In genomic region chr9:125752070-125752628, GRCh38 we compare ENCODE assay signal across 14 cellular contexts. TPM values are rescaled to one million over a fixed set of nuclear protein-coding genes. Genes with fewer than 3 reads are reported as not detected.
DNase-seq lines count a peak whose midpoint lies in the region; ATAC-seq and TF ChIP-seq lines count a peak whose summit lies in the region.
"Had no signal": no experiment of that assay in that cellular context is flagged by ENCODE, and none has a peak within 500 bp of the region (broad histone marks: within the 10 kb centered on the region; RNA-seq: fewer than 3 reads in every experiment).

No MANE protein-coding gene starts in this region.

- TF ChIP-seq POLR2A in body of pancreas (IDR thresholded peaks at IDR 0.05) = no peak
- no peak for TF ChIP-seq POLR2A in suprapubic skin (IDR thresholded peaks at IDR 0.05)

- no peaks in the 10 kb centered on the region for H3K9me3 ChIP-seq in DOHH2 (ENCODE audit: control insufficient read depth, insufficient read depth, low read length)
- H3K9me3 ChIP-seq in body of pancreas = no peaks in the 10 kb centered on the region
- no peaks in the 10 kb centered on the region for H3K9me3 ChIP-seq in muscle layer of duodenum (ENCODE audit: control insufficient read depth in 1 of 2, low read length in 2 of 2)
- no peaks in the 10 kb centered on the region for H3K9me3 ChIP-seq in suprapubic skin
- H3K9me3 ChIP-seq: psoas muscle had no signal

- 67 to 73% methylated on average over 3 of the region's 3 CpGs for WGBS in body of pancreas, 2 donors
- 45% methylated on average over 3 of the region's 3 CpGs for WGBS in suprapubic skin

- CTCF ChIA-PET in HEK293T (lab: Yijun Ruan, JAX) = interaction anchor here (0.7 kb wide), 1 partner anchor 70 kb away, joined by 3 read pairs; no protein-coding TSS in a partner anchor

- H3K79me2 ChIP-seq in DOHH2 (ENCODE audit: control insufficient read depth, low read length) = peaks cover 39% of the 10 kb centered on the region

- ATAC-seq in body of pancreas = no peak
- ATAC-seq: HCT116, left ventricle myocardium superior, psoas muscle had no signal

- H3K4me3 ChIP-seq in DOHH2 (ENCODE audit: low read length) (no peak overlapping the region), body of pancreas (no peak overlapping the region), muscle layer of duodenum (ENCODE audit: low read depth in 1 of 2, low read length in 2 of 2) (peak overlapping the region; percentile 30 to 45), H7 (ENCODE audit: insufficient read depth, low read depth, low read length) (no peak overlapping the region), suprapubic skin (no peak overlapping the region)
- H3K4me3 ChIP-seq: psoas muscle, SK-N-MC had no signal

- peaks cover 16% of the 10 kb centered on the region; the same call in 1 of the 2 replicates for H3F3A ChIP-seq in DOHH2 (ENCODE audit: control insufficient read depth, insufficient read depth)

- DNase-seq in HEK293T (ENCODE audit: extremely low spot score) = peak; percentile 44
- no peak for DNase-seq in body of pancreas
- no peak for DNase-seq in foreskin melanocyte
- no peak for DNase-seq in H7
- DNase-seq in suprapubic skin (ENCODE audit: low spot score in 2 of 2) = no peak
- DNase-seq: activated CD4-positive, alpha-beta T cell treated with anti-CD3 and anti-CD28 coated beads, Interleukin-2, amount 50 U/mL, for 1 hour; activated gamma-delta T cell treated with Interleukin-2 at 50 U/mL for 16 hours; foreskin fibroblast; left ventricle myocardium superior; psoas muscle had no signal

- TF ChIP-seq CTCF in DOHH2 (IDR thresholded peaks at IDR 0.05; ENCODE audit: low read depth, low read length, poor library complexity, severe bottlenecking) = no peak
- TF ChIP-seq CTCF in body of pancreas (IDR thresholded peaks at IDR 0.05) = no peak
- no peak for TF ChIP-seq CTCF in suprapubic skin (IDR thresholded peaks at IDR 0.05)

- POLR2A ChIA-PET in HEK293T (lab: Yijun Ruan, JAX) = no interaction called here

- no peaks in the 10 kb centered on the region for H3K9me2 ChIP-seq in DOHH2 (replicated peaks; ENCODE audit: control insufficient read depth, low read length)

- peaks cover 54% of the 10 kb centered on the region for H3K36me3 ChIP-seq in DOHH2 (ENCODE audit: control insufficient read depth, low read length)
- no peaks in the 10 kb centered on the region for H3K36me3 ChIP-seq in body of pancreas (replicated peaks in 1 of 2; ENCODE audit: insufficient read depth in 1 of 2, low read depth in 2 of 2)
- no peaks in the 10 kb centered on the region for H3K36me3 ChIP-seq in muscle layer of duodenum (ENCODE audit: control insufficient read depth in 1 of 2, insufficient read depth in 2 of 2, low read length in 2 of 2)
- no peaks in the 10 kb centered on the region for H3K36me3 ChIP-seq in H7 (replicated peaks; ENCODE audit: control insufficient read depth, insufficient read depth, low read length)
- no peaks in the 10 kb centered on the region for H3K36me3 ChIP-seq in suprapubic skin

- H3K27ac ChIP-seq in DOHH2 (ENCODE audit: low read depth, low read length) (no peak overlapping the region), body of pancreas (peak overlapping the region in 3 of 4 donors; percentile 14 to 70 (median 44)), muscle layer of duodenum (ENCODE audit: low read length) (no peak overlapping the region), suprapubic skin (no peak overlapping the region)
- H3K27ac ChIP-seq: psoas muscle, SK-N-MC had no signal

- TF ChIP-seq EP300 in suprapubic skin (IDR thresholded peaks at IDR 0.05) = no peak

- H4K20me1 ChIP-seq in DOHH2 (ENCODE audit: control insufficient read depth, insufficient read depth, low read depth, low read length) = 0 out of 2 replicates have a peak, but pooled peaks cover 11% of the 10 kb centered on the region

- peaks cover 46% of the 10 kb centered on the region for H3K4me1 ChIP-seq in DOHH2 (ENCODE audit: control insufficient read depth, low read length)
- peaks cover 4% of the 10 kb centered on the region for H3K4me1 ChIP-seq in body of pancreas
- H3K4me1 ChIP-seq in muscle layer of duodenum (ENCODE audit: control insufficient read depth in 1 of 2, insufficient read depth in 2 of 2, low read length in 2 of 2) = peaks cover 4 to 15% of the 10 kb centered on the region in 2 donors
- peaks cover 31% of the 10 kb centered on the region for H3K4me1 ChIP-seq in suprapubic skin

- peak overlapping the region; percentile 20; the same call in 1 of the 2 replicates for H3K4me2 ChIP-seq in DOHH2 (ENCODE audit: low read length)

- H3K27me3 ChIP-seq in DOHH2 (ENCODE audit: control insufficient read depth, low read length) (no peaks in the 10 kb centered on the region), body of pancreas (no peaks in the 10 kb centered on the region), muscle layer of duodenum (ENCODE audit: low read depth, low read length) (no peaks in the 10 kb centered on the region), H7 (ENCODE audit: control insufficient read depth, insufficient read depth, low read length) (no peaks in the 10 kb centered on the region), suprapubic skin (no peaks in the 10 kb centered on the region)

- intact Hi-C loops in body of pancreas (cut with DNase I) = no loop called here

TF ChIP-seq in HEK293T, 16 proteins besides CTCF, POLR2A, EP300 and RAD21:
- TF ChIP-seq L3MBTL2 (conservative IDR thresholded peaks at IDR 0.05) = no peak
- TF ChIP-seq SUZ12 (IDR thresholded peaks at IDR 0.05) = no peak
- 0 out of 2 replicates have a peak, but pooled peaks have one; percentile 56 for TF ChIP-seq FOXK2 (IDR thresholded peaks at IDR 0.05)
- TF ChIP-seq NFRKB (IDR thresholded peaks at IDR 0.05) = no peak
- no peak for TF ChIP-seq FOXM1 (IDR thresholded peaks at IDR 0.05; ENCODE audit: borderline replicate concordance)
- TF ChIP-seq ZNF384 (IDR thresholded peaks at IDR 0.05) = 0 out of 2 replicates have a peak, but pooled peaks have one; percentile 15
- no peak for TF ChIP-seq BHLHE40 (IDR thresholded peaks at IDR 0.05; ENCODE audit: borderline replicate concordance)
- TF ChIP-seq FOXA1 (IDR thresholded peaks at IDR 0.05) = no peak
- no peak for TF ChIP-seq TARDBP (IDR thresholded peaks at IDR 0.05)
- peak; percentile 97 for TF ChIP-seq PKNOX1 (IDR thresholded peaks at IDR 0.05)
- TF ChIP-seq CTBP1 (IDR thresholded peaks at IDR 0.05; ENCODE audit: borderline replicate concordance) = peak; percentile 80
- TF ChIP-seq ELF4 (IDR thresholded peaks at IDR 0.05) = no peak

RNA-seq across cellular contexts. Expression of gene PBX3, which starts 5.0 kb away (rescaled TPM):
- total RNA-seq in body of pancreas = 10 to 100 TPM; 12.5 to 36.3 TPM
- total RNA-seq in H7 (2014; rRNA removed; shearing (Covaris generic)) = 46.9 and 69.8 TPM in 2 replicates
- total RNA-seq in suprapubic skin = 10 to 100 TPM; 25.7 to 71.5 (median 45.1) TPM

RNA-seq across cellular contexts. Expression of gene MAPKAP1, which starts 45.1 kb away (rescaled TPM):
- total RNA-seq in body of pancreas = 10 to 100 TPM; 83.7 to 91.8 TPM
- 114 and 137 TPM in 2 replicates for total RNA-seq in H7 (2014; rRNA removed; shearing (Covaris generic))
- total RNA-seq in suprapubic skin = 10 to 100 TPM; 57.6 to 70.2 (median 68.7) TPM

Comparison
In these comparisons a context has a peak if more than half of its experiments do, and no peak if none do; other contexts are left out.
1. H3K27ac ChIP-seq: peak in body of pancreas (3 of 4); none in DOHH2 (single experiment), muscle layer of duodenum (single experiment) and suprapubic skin (single experiment).
2. H3K4me3 ChIP-seq: peak in muscle layer of duodenum (2 of 2); none in DOHH2 (single experiment), body of pancreas (0 of 2), H7 (single experiment) and suprapubic skin (single experiment).